ENCODE assay signal across 21 cellular contexts in the genomic region with DNA sequence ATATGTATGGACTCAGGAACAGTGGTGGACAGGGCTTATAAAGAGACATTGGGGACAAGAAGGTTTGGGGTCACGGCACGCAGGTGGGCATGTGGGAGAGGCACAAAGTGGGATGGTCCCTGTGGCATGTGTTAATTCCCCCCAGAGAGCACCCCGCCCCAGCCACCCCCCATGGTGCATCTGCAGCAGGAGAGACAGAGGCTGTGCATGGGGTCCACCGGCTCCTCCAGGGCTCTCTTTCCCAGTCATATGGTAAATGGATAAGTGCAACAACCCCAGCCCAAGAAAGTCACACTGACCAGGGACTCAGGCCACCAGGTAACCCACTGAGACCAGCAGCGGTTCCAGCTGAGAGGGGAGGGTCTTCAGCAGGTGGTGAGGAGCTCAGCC.
DNase-seq lines count a peak whose midpoint lies in the region; FAIRE-seq and TF ChIP-seq lines count a peak whose summit lies in the region.
"Had no signal": no experiment of that assay in that cellular context is flagged by ENCODE, and none has a peak within 500 bp of the region (broad histone marks: within the 10 kb centered on the region; RNA-seq: fewer than 3 reads in every experiment).

No MANE protein-coding gene starts in this region.

- POLR2A ChIA-PET in activated CD4-positive, alpha-beta T cell treated with anti-CD3 and anti-CD28 coated beads, Interleukin-2, amount 10 ng/mL, durations not matched to agents 7 days and 5 days (lab: Charles Lee), result no interaction called here
- POLR2A ChIA-PET in H1 (lab: Charles Lee; ENCODE audit: partially characterized antibody), result no interaction called here

- H3K79me1 ChIP-seq in H1 (ENCODE audit: low read depth, low read length) (no peaks in the 10 kb centered on the region), neuronal stem cell (ENCODE audit: low read depth, low read length) (no peaks in the 10 kb centered on the region)

- no peak overlapping the region for H4K5ac ChIP-seq in H1 (ENCODE audit: insufficient read length, low read depth, low read length)

- no peak for TF ChIP-seq RAD21 in H1 (IDR thresholded peaks at IDR 0.05 in 1 of 2, conservative IDR thresholded peaks at IDR 0.05 in 1 of 2; ENCODE audit: low read depth in 2 of 2, low read length in 2 of 2)

- 83% methylated on average over 4 of the region's 5 CpGs; no CpG with 5 or more reads in 1 of the 2 experiments for WGBS in H1 (ENCODE audit: extremely low coverage in 1 of 2, insufficient coverage in 1 of 2, insufficient read length in 1 of 2, insufficient replicate concordance in 2 of 2, low coverage in 1 of 2, low lambda C conversion rate in 2 of 2, missing lambda C conversion rate in 1 of 2), 2 experiments
- WGBS in neuronal stem cell (ENCODE audit: extremely low coverage in 2 of 2, insufficient read length in 2 of 2, insufficient replicate concordance in 1 of 2), 2 donors, result no CpG with 5 or more reads among the region's 5 CpGs

- H3K4ac ChIP-seq in H1 (replicated peaks; ENCODE audit: insufficient read length, low read depth, low read length) (no peak overlapping the region), neuronal stem cell (ENCODE audit: low read length) (no peak overlapping the region)

- TF ChIP-seq CTCF in H1 (IDR thresholded peaks at IDR 0.05; ENCODE audit: control extremely low read depth in 1 of 3, insufficient read depth in 1 of 3, low read depth in 1 of 3, low read length in 3 of 3) (no peak), BE2C (IDR thresholded peaks at IDR 0.05; ENCODE audit: low read depth, low read length) (no peak)

- no peak overlapping the region for H2AFZ ChIP-seq in H1 (ENCODE audit: low read length)
- H2AFZ ChIP-seq in neuronal stem cell (ENCODE audit: low read length), result no peak overlapping the region
- H2AFZ ChIP-seq: GM23338 had no signal

- peak overlapping the region; percentile 63 for H3K27ac Mint-ChIP-seq in activated CD4-positive, alpha-beta T cell treated with anti-CD3 and anti-CD28 coated beads, Interleukin-2, amount 10 ng/mL, durations not matched to agents 7 days and 5 days
- H3K27ac Mint-ChIP-seq: CD14-positive monocyte, GM23338, H9 had no signal

- peaks cover 5% of the 10 kb centered on the region for H3K4me1 Mint-ChIP-seq in activated CD4-positive, alpha-beta T cell treated with anti-CD3 and anti-CD28 coated beads, Interleukin-2, amount 10 ng/mL, durations not matched to agents 7 days and 5 days

- no peaks in the 10 kb centered on the region for H3K36me3 ChIP-seq in H7 (replicated peaks; ENCODE audit: control insufficient read depth, insufficient read depth, low read length)
- no peaks in the 10 kb centered on the region for H3K36me3 ChIP-seq in H1 (ENCODE audit: control insufficient read depth in 2 of 4, insufficient read depth in 4 of 4, low read length in 3 of 4)
- no peaks in the 10 kb centered on the region for H3K36me3 ChIP-seq in neuronal stem cell (replicated peaks in 1 of 2; ENCODE audit: control insufficient read depth in 2 of 2, insufficient read depth in 2 of 2, low read length in 2 of 2)
- no peaks in the 10 kb centered on the region for H3K36me3 ChIP-seq in BE2C
- H3K36me3 ChIP-seq: BLaER1 had no signal

- H3K23me2 ChIP-seq in H1 (ENCODE audit: low read depth, low read length), result no peaks in the 10 kb centered on the region

- no peak for TF ChIP-seq POLR2A in H1 (IDR thresholded peaks at IDR 0.05; ENCODE audit: control extremely low read depth in 1 of 2, low read depth in 2 of 2, low read length in 2 of 2)

- no peak overlapping the region for H2BK12ac ChIP-seq in H1 (ENCODE audit: low read depth, low read length)
- no peak overlapping the region for H2BK12ac ChIP-seq in neuronal stem cell (ENCODE audit: low read length)

- H3K27me3 ChIP-seq in H7 (ENCODE audit: control insufficient read depth, insufficient read depth, low read length), result no peaks in the 10 kb centered on the region
- no peaks in the 10 kb centered on the region; a peak in 1 of 7 replicates for H3K27me3 ChIP-seq in H1 (replicated peaks in 1 of 4; ENCODE audit: control insufficient read depth in 3 of 4, extremely low read depth in 1 of 4, insufficient read depth in 3 of 4, low read length in 3 of 4)
- no peaks in the 10 kb centered on the region for H3K27me3 ChIP-seq in neuronal stem cell (ENCODE audit: control insufficient read depth in 3 of 3, insufficient read depth in 3 of 3, low read depth in 1 of 3, low read length in 3 of 3)
- H3K27me3 ChIP-seq in BE2C, result no peaks in the 10 kb centered on the region
- H3K27me3 ChIP-seq: BLaER1 had no signal

- 0 out of 2 replicates have a peak overlapping the region, but pooled peaks have one; percentile 40 for H2BK15ac ChIP-seq in H1 (ENCODE audit: low read length)
- H2BK15ac ChIP-seq in neuronal stem cell (ENCODE audit: low read length), result peak overlapping the region; percentile 39

- H3K4me2 ChIP-seq in H1 (ENCODE audit: insufficient read depth in 1 of 2, low read depth in 2 of 2, low read length in 2 of 2) (no peak overlapping the region), neuronal stem cell (ENCODE audit: insufficient read depth, low read length, poor library complexity, severe bottlenecking) (no peak overlapping the region)
- H3K4me2 ChIP-seq: A549, BLaER1, GM23338 had no signal

- H3K27me3 Mint-ChIP-seq in activated CD4-positive, alpha-beta T cell treated with anti-CD3 and anti-CD28 coated beads, Interleukin-2, amount 10 ng/mL, durations not matched to agents 7 days and 5 days, result no peaks in the 10 kb centered on the region
- H3K27me3 Mint-ChIP-seq: CD4-positive, alpha-beta memory T cell had no signal

- H2AK5ac ChIP-seq in H1 (ENCODE audit: low read depth, low read length) (no peak overlapping the region), neuronal stem cell (ENCODE audit: low read depth, low read length) (no peak overlapping the region)

- peaks cover 4% of the 10 kb centered on the region for H3K36me3 Mint-ChIP-seq in activated CD4-positive, alpha-beta T cell treated with anti-CD3 and anti-CD28 coated beads, Interleukin-2, amount 10 ng/mL, durations not matched to agents 7 days and 5 days (ENCODE audit: low read depth)
- H3K36me3 Mint-ChIP-seq: CD4-positive, alpha-beta memory T cell had no signal

- H4K8ac ChIP-seq in H1 (ENCODE audit: extremely low read depth, insufficient read depth, low read length) (no peak overlapping the region), neuronal stem cell (ENCODE audit: low read depth, low read length) (no peak overlapping the region)

- no peak overlapping the region for H3K27ac ChIP-seq in H1 (ENCODE audit: low read depth, low read length)
- H3K27ac ChIP-seq in neuronal stem cell (replicated peaks; ENCODE audit: low read length), result no peak overlapping the region
- H3K27ac ChIP-seq: 22Rv1, A549, BLaER1, HL-60 had no signal

- H3K9me3 ChIP-seq in H1 (ENCODE audit: insufficient read depth in 2 of 2, low read depth in 1 of 2, low read length in 1 of 2), result no peaks in the 10 kb centered on the region
- no peaks in the 10 kb centered on the region for H3K9me3 ChIP-seq in neuronal stem cell (replicated peaks in 1 of 2; ENCODE audit: control insufficient read depth in 2 of 2, insufficient read depth in 1 of 2, low read depth in 1 of 2, low read length in 2 of 2)
- H3K9me3 ChIP-seq in BE2C, result no peaks in the 10 kb centered on the region

- no peak overlapping the region for H3K14ac ChIP-seq in H1 (ENCODE audit: insufficient read length)
- no peak overlapping the region for H3K14ac ChIP-seq in neuronal stem cell (ENCODE audit: low read length)

- no peak overlapping the region for H3K4me3 ChIP-seq in H7 (ENCODE audit: insufficient read depth, low read depth, low read length)
- no peak overlapping the region for H3K4me3 ChIP-seq in H1 (ENCODE audit: extremely low read depth in 1 of 4, insufficient read depth in 2 of 4, low read depth in 3 of 4, low read length in 4 of 4)
- H3K4me3 ChIP-seq in neuronal stem cell (ENCODE audit: low read length in 2 of 2), result no peak overlapping the region
- H3K4me3 ChIP-seq in BE2C (ENCODE audit: low read depth, low read length), result no peak overlapping the region
- H3K4me3 ChIP-seq: A549, BLaER1, GM23338 had no signal

- CTCF ChIA-PET in activated CD4-positive, alpha-beta T cell treated with anti-CD3 and anti-CD28 coated beads, Interleukin-2, amount 10 ng/mL, durations not matched to agents 7 days and 5 days (lab: Charles Lee), result no interaction called here
- CTCF ChIA-PET in H1 (lab: Charles Lee; ENCODE audit: partially characterized antibody), result interaction anchor here (1.0 to 2.0 kb wide), 3 partner anchors 9 to 359 kb away, joined by 3 to 5 read pairs (median 4); no protein-coding TSS in a partner anchor

- no peaks in the 10 kb centered on the region for H4K20me1 ChIP-seq in H1 (replicated peaks in 1 of 2; ENCODE audit: control insufficient read depth in 1 of 2, insufficient read depth in 2 of 2, low read length in 2 of 2)
- H4K20me1 ChIP-seq: BLaER1 had no signal

- TF ChIP-seq EP300 in H1 (IDR thresholded peaks at IDR 0.05; ENCODE audit: borderline replicate concordance in 1 of 2, low read depth in 2 of 2, low read length in 2 of 2), result no peak

- H3K4me1 ChIP-seq in H1 (replicated peaks in 1 of 4; ENCODE audit: control insufficient read depth in 3 of 4, insufficient read depth in 4 of 4, low read length in 3 of 4), result peaks cover 0 to 2% (median 0%) of the 10 kb centered on the region in 4 experiments; a peak in 1 of 7 replicates
- peaks cover 0 to 3% of the 10 kb centered on the region in 2 donors for H3K4me1 ChIP-seq in neuronal stem cell (ENCODE audit: control insufficient read depth in 2 of 2, insufficient read depth in 1 of 2, low read depth in 1 of 2, low read length in 2 of 2)
- no peaks in the 10 kb centered on the region for H3K4me1 ChIP-seq in BE2C

- H4K91ac ChIP-seq in H1 (replicated peaks; ENCODE audit: insufficient read length, low read length), result no peak overlapping the region
- H4K91ac ChIP-seq in neuronal stem cell (ENCODE audit: low read depth, low read length, poor library complexity), result no peak overlapping the region

- FAIRE-seq in H1 (lab: Jason Lieb, UNC), result no peak
- FAIRE-seq: A549, GM12892, GM18507 had no signal

- H3K4me3 Mint-ChIP-seq in activated CD4-positive, alpha-beta T cell treated with anti-CD3 and anti-CD28 coated beads, Interleukin-2, amount 10 ng/mL, durations not matched to agents 7 days and 5 days, result no peak overlapping the region
- H3K4me3 Mint-ChIP-seq: CD14-positive monocyte; CD4-positive, alpha-beta memory T cell; GM23338; H9 had no signal

- peaks cover 18% of the 10 kb centered on the region for H3K9me3 Mint-ChIP-seq in activated CD4-positive, alpha-beta T cell treated with anti-CD3 and anti-CD28 coated beads, Interleukin-2, amount 10 ng/mL, durations not matched to agents 7 days and 5 days

- H2BK120ac ChIP-seq in H1 (replicated peaks; ENCODE audit: low read depth, low read length), result no peak overlapping the region
- no peak overlapping the region for H2BK120ac ChIP-seq in neuronal stem cell (ENCODE audit: low read depth, low read length)

- H3K23ac ChIP-seq in H1 (ENCODE audit: insufficient read length) (no peak overlapping the region), neuronal stem cell (ENCODE audit: low read depth, low read length, poor library complexity) (no peak overlapping the region)

- no peak overlapping the region for H3K56ac ChIP-seq in H1 (replicated peaks; ENCODE audit: insufficient read length, low read depth, low read length)

- H3K79me2 ChIP-seq in H1 (ENCODE audit: control insufficient read depth in 1 of 2, insufficient read depth in 2 of 2, low read length in 2 of 2), result no peaks in the 10 kb centered on the region

- no peak overlapping the region for H2BK20ac ChIP-seq in H1 (ENCODE audit: low read length)

- no peak overlapping the region for H2BK5ac ChIP-seq in H1 (ENCODE audit: low read depth, low read length)
- H2BK5ac ChIP-seq in neuronal stem cell (ENCODE audit: low read length), result no peak overlapping the region

- no peak overlapping the region for H3K9ac ChIP-seq in H1 (replicated peaks in 1 of 4; ENCODE audit: extremely low read depth in 1 of 4, low read depth in 3 of 4, low read length in 3 of 4)
- H3K9ac ChIP-seq in neuronal stem cell (ENCODE audit: low read depth, low read length, poor library complexity), result no peak overlapping the region
- H3K9ac ChIP-seq: BLaER1 had no signal

- no peak for DNase-seq in activated CD4-positive, alpha-beta T cell treated with anti-CD3 and anti-CD28 coated beads, Interleukin-2, amount 10 ng/mL, durations not matched to agents 7 days and 5 days
- DNase-seq in activated CD4-positive, alpha-beta T cell treated with anti-CD3 and anti-CD28 coated beads for 48 hours, result no peak
- DNase-seq in H7, result peak; percentile 15
- DNase-seq in H1 (ENCODE audit: low read depth in 1 of 2, low spot score in 2 of 2), result no peak
- DNase-seq in neuronal stem cell (ENCODE audit: low spot score), result no peak
- no peak for DNase-seq in activated T-cell treated with anti-CD3 and anti-CD28 coated beads, Interleukin-2, amount 50 U/mL, for 48 hours
- no peak for DNase-seq in BE2C
- DNase-seq: AML-193; CD4-positive, alpha-beta memory T cell; DMS153; DMS79; GDM1; H9 had no signal

- no peak overlapping the region for H3K18ac ChIP-seq in H1 (ENCODE audit: extremely low read depth, low read length)
- H3K18ac ChIP-seq in neuronal stem cell (ENCODE audit: low read length), result peak overlapping the region; percentile 33
